26 cellular contexts compared by ENCODE assay signal in genomic region chr7:155792999-155793560, GRCh38. TPM values are rescaled to one million over a fixed set of nuclear protein-coding genes. Genes with fewer than 3 reads are reported as not detected.
"Had no signal": no experiment of that assay in that cellular context is flagged by ENCODE, and none has a peak within 500 bp of the region (broad histone marks: within the 10 kb centered on the region; RNA-seq: fewer than 3 reads in every experiment).

No MANE protein-coding gene starts in this region.

- H3K4me3 ChIP-seq: ascending aorta, SJSA1 had no signal

- DNase-seq: activated CD4-positive, alpha-beta T cell treated with anti-CD3 and anti-CD28 coated beads for 36 hours; activated CD4-positive, alpha-beta T cell treated with anti-CD3 and anti-CD28 coated beads, Interleukin-2, amount 10 ng/mL, durations not matched to agents 7 days and 5 days; activated CD4-positive, alpha-beta T cell treated with anti-CD3 and anti-CD28 coated beads, Interleukin-2, amount 50 U/mL, for 48 hours; activated CD8-positive, alpha-beta T cell treated with anti-CD3 and anti-CD28 coated beads, Interleukin-2, amount 10 ng/mL, durations not matched to agents 7 days and 5 days; activated gamma-delta T cell; activated naive CD4-positive, alpha-beta T cell treated with Interleukin-2 at 50 U/mL for 16 hours; activated naive CD8-positive, alpha-beta T cell treated with anti-CD3 and anti-CD28 coated beads, Interleukin-2, amount 10 ng/mL, durations not matched to agents 7 days and 5 days; activated T-cell treated with anti-CD3 and anti-CD28 coated beads, Interleukin-2, amount 50 U/mL, for 24 hours; amygdala; MM.1S; MV-4-11; NCI-H1092; NCI-H1436 treated with DMSO at 0.1 percent for 48 hours; NCI-H1694 treated with DMSO at 0.1 percent for 48 hours; NCI-H2029; NCI-H345; NCI-H524 treated with DMSO at 0.1 percent for 48 hours; SHP77 treated with DMSO at 0.1 percent for 48 hours had no signal

- H3K36me3 ChIP-seq: ascending aorta, SJSA1 had no signal

- ATAC-seq: activated CD4-positive, alpha-beta T cell treated with anti-CD3 and anti-CD28 coated beads for 36 hours; activated CD4-positive, CD25-positive, alpha-beta regulatory T cell treated with anti-CD3 and anti-CD28 coated beads, Interleukin-2, amount 50 U/mL, for 24 hours; activated CD8-positive, alpha-beta T cell treated with anti-CD3 and anti-CD28 coated beads, Interleukin-2, amount 10 ng/mL, durations not matched to agents 7 days and 5 days; Panc1; WTC11 had no signal

- H3K9me3 ChIP-seq: ascending aorta, SJSA1, SK-N-SH had no signal

- H3K27ac ChIP-seq: ascending aorta, SJSA1 had no signal

- H3K4me1 ChIP-seq: ascending aorta had no signal

- H3K27me3 ChIP-seq: ascending aorta had no signal

RNA-seq across cellular contexts. Expression of gene SHH, which starts 19.2 kb away (rescaled TPM):
- total RNA-seq: activated CD4-positive, alpha-beta T cell treated with anti-CD3 and anti-CD28 coated beads for 36 hours; activated CD4-positive, alpha-beta T cell treated with anti-CD3 and anti-CD28 coated beads, Interleukin-2, amount 10 ng/mL, durations not matched to agents 7 days and 5 days; activated naive CD8-positive, alpha-beta T cell treated with anti-CD3 and anti-CD28 coated beads, Interleukin-2, amount 10 ng/mL, durations not matched to agents 7 days and 5 days; cardiac septum; RPMI7951; SJSA1 had no signal
- polyA plus RNA-seq: SK-N-SH had no signal
